Comparison of ENCODE assay signal across 8 cellular contexts in genomic region chr14:57268161-57269067, GRCh38. TPM values are rescaled to one million over a fixed set of nuclear protein-coding genes. Genes with fewer than 3 reads are reported as not detected.
DNase-seq lines count a peak whose midpoint lies in the region; TF ChIP-seq lines count a peak whose summit lies in the region.

Gene AP5M1, plus strand, starts transcription at chr14:57268971. Its CDS starts 344 bp downstream, at chr14:57269315.
Gene EXOC5, minus strand, starts transcription at chr14:57268905. Its CDS starts 257 bp downstream, at chr14:57268648.

- peaks cover 60% of the 10 kb centered on the region for H3K4me1 Mint-ChIP-seq in activated T-helper 1 cell treated with anti-CD3 and anti-CD28 coated beads, Interleukin-12 subunit alpha, Interleukin-12 subunit beta, Interleukin-2, Interleukin-4 antibody, amounts not matched to agents 30 ng/mL and 10 ng/mL and 1 ng/mL, durations not matched to agents 14 hours and 24 hours and 36 hours (ENCODE audit: low read depth)

- H3K27ac ChIP-seq in GM23248 (peak within 1 kb of the TSS; percentile 84), esophagus squamous epithelium (peak within 1 kb of the TSS; percentile 96 to 98 (median 98))

- peak within 1 kb of the TSS; percentile 90 for H3K9ac ChIP-seq in GM23248

- peak within 1 kb of the TSS; percentile 99 for H3K4me3 Mint-ChIP-seq in activated T-helper 1 cell treated with anti-CD3 and anti-CD28 coated beads, Interleukin-12 subunit alpha, Interleukin-12 subunit beta, Interleukin-2, Interleukin-4 antibody, amounts not matched to agents 30 ng/mL and 10 ng/mL and 1 ng/mL, durations not matched to agents 14 hours and 24 hours and 36 hours

- peaks cover 22% of the 10 kb centered on the region for H3K4me1 ChIP-seq in GM23248 (ENCODE audit: insufficient read depth)
- H3K4me1 ChIP-seq in esophagus squamous epithelium, result peaks cover 0 to 57% (median 15%) of the 10 kb centered on the region in 3 donors

- in situ Hi-C loops in GM23248 (cut with MboI), result no loop called here

- intact Hi-C loops in activated T-helper 1 cell treated with anti-CD3 and anti-CD28 coated beads, Interleukin-12 subunit alpha, Interleukin-12 subunit beta, Interleukin-2, Interleukin-4 antibody, amounts not matched to agents 30 ng/mL and 10 ng/mL and 1 ng/mL, durations not matched to agents 14 hours and 24 hours and 36 hours (cut with micrococcal nuclease), result loop anchor here (1.0 to 5.0 kb wide), 8 partner anchors 36 to 1894 kb away; partner anchors contain the start of genes ARID4A, NAA30, PSMA3 and TMEM260
- intact Hi-C loops in esophagus squamous epithelium (cut with DNase I), result no loop called here

- peak in 2 of 4 donors; percentile 56 to 64 for TF ChIP-seq POLR2A in esophagus squamous epithelium (IDR thresholded peaks at IDR 0.05)

- peak within 1 kb of the TSS; percentile 96 for H3K4me2 ChIP-seq in GM23248 (ENCODE audit: unreplicated experiment)

- H3K79me2 ChIP-seq in GM23248 (ENCODE audit: insufficient read depth), result peaks cover 96% of the 10 kb centered on the region

- no peaks in the 10 kb centered on the region for H3K9me2 ChIP-seq in GM23248 (ENCODE audit: insufficient read depth)

- H3K36me3 ChIP-seq in GM23248 (ENCODE audit: low read depth), result no peaks in the 10 kb centered on the region
- H3K36me3 ChIP-seq in esophagus squamous epithelium, result peaks cover 0 to 8% (median 0%) of the 10 kb centered on the region in 3 donors

- H3K27me3 Mint-ChIP-seq in activated T-helper 1 cell treated with anti-CD3 and anti-CD28 coated beads, Interleukin-12 subunit alpha, Interleukin-12 subunit beta, Interleukin-2, Interleukin-4 antibody, amounts not matched to agents 30 ng/mL and 10 ng/mL and 1 ng/mL, durations not matched to agents 14 hours and 24 hours and 36 hours (ENCODE audit: insufficient read depth), result no peaks in the 10 kb centered on the region

- peaks cover 18% of the 10 kb centered on the region for H3K36me3 Mint-ChIP-seq in activated T-helper 1 cell treated with anti-CD3 and anti-CD28 coated beads, Interleukin-12 subunit alpha, Interleukin-12 subunit beta, Interleukin-2, Interleukin-4 antibody, amounts not matched to agents 30 ng/mL and 10 ng/mL and 1 ng/mL, durations not matched to agents 14 hours and 24 hours and 36 hours (ENCODE audit: low read depth)

- peak in 1 of 6 experiments; percentile 28 for TF ChIP-seq CTCF in esophagus squamous epithelium (IDR thresholded peaks at IDR 0.05)

- H3K27me3 ChIP-seq in GM23248 (replicated peaks; ENCODE audit: insufficient read depth) (no peaks in the 10 kb centered on the region), esophagus squamous epithelium (no peaks in the 10 kb centered on the region)

- H3K27ac Mint-ChIP-seq in activated T-helper 1 cell treated with anti-CD3 and anti-CD28 coated beads, Interleukin-12 subunit alpha, Interleukin-12 subunit beta, Interleukin-2, Interleukin-4 antibody, amounts not matched to agents 30 ng/mL and 10 ng/mL and 1 ng/mL, durations not matched to agents 14 hours and 24 hours and 36 hours, result peak within 1 kb of the TSS; percentile 100

- no peaks in the 10 kb centered on the region for H3K9me3 Mint-ChIP-seq in activated T-helper 1 cell treated with anti-CD3 and anti-CD28 coated beads, Interleukin-12 subunit alpha, Interleukin-12 subunit beta, Interleukin-2, Interleukin-4 antibody, amounts not matched to agents 30 ng/mL and 10 ng/mL and 1 ng/mL, durations not matched to agents 14 hours and 24 hours and 36 hours

- H4K20me1 ChIP-seq in GM23248 (ENCODE audit: insufficient read depth), result no peaks in the 10 kb centered on the region

- peak; percentile 97 for DNase-seq in Daoy (ENCODE audit: low read depth)
- peak; percentile 96 for DNase-seq in GM23248
- DNase-seq in Kasumi-1 (lab: John Stamatoyannopoulos, UW), result peak; percentile 90 to 92
- peak; percentile 91 for DNase-seq in RPMI7951 (ENCODE audit: low read depth)
- peak; percentile 92 for DNase-seq in activated T-helper 1 cell treated with anti-CD3 and anti-CD28 coated beads, Interleukin-12 subunit alpha, Interleukin-12 subunit beta, Interleukin-2, Interleukin-4 antibody, amounts not matched to agents 30 ng/mL and 10 ng/mL and 1 ng/mL, durations not matched to agents 14 hours and 24 hours and 36 hours (ENCODE audit: low spot score)
- peak; percentile 54 for DNase-seq in esophagus squamous epithelium (lab: John Stamatoyannopoulos, UW)
- DNase-seq in myocyte (ENCODE audit: low read depth), result peak; percentile 96
- DNase-seq in stimulated activated CD8-positive, alpha-beta memory T cell treated with anti-CD3 and anti-CD28 coated beads, Interleukin-7, amount 100 ng/mL, for 48 hours (ENCODE audit: extremely low read depth in 1 of 2, low read depth in 1 of 2), result peak; percentile 82 to 87

- H2AFZ ChIP-seq in GM23248, result peak within 1 kb of the TSS; percentile 85

- peaks cover 13% of the 10 kb centered on the region for H3F3A ChIP-seq in GM23248 (ENCODE audit: insufficient read depth)

- WGBS in GM23248 (ENCODE audit: low coverage in 1 of 2, low lambda C conversion rate in 2 of 2, missing lambda C conversion rate in 2 of 2), 2 experiments, result 1% methylated on average over 74 to 76 of the region's 76 CpGs
- 0% methylated on average over 33 to 36 of the region's 76 CpGs for WGBS in esophagus squamous epithelium, 2 donors

- H3K9me3 ChIP-seq in GM23248 (ENCODE audit: low read depth), result no peaks in the 10 kb centered on the region
- H3K9me3 ChIP-seq in esophagus squamous epithelium, result no peaks in the 10 kb centered on the region

- H3K4me3 ChIP-seq in GM23248 (peak within 1 kb of the TSS; percentile 88), esophagus squamous epithelium (peak within 1 kb of the TSS; percentile 80 to 97 (median 91))

RNA-seq across cellular contexts. Expression of gene AP5M1, which starts in this region (rescaled TPM):
- total RNA-seq in Daoy (2014; rRNA removed; shearing (Covaris generic)), result 37.0 and 44.6 TPM in 2 replicates
- 25.7 and 35.6 TPM in 2 replicates for total RNA-seq in GM23248 (2014; rRNA removed; shearing (Covaris generic))
- 37.4 and 41.8 TPM in 2 replicates for polyA plus RNA-seq in GM23248 (2016; fragmentation: Nextera tagmentation; extraction: Ambion mirVana)
- total RNA-seq in RPMI7951 (2014; rRNA removed; shearing (Covaris generic)), result 27.1 and 32.1 TPM in 2 replicates
- 38.7 and 48.2 TPM in 2 replicates for total RNA-seq in activated T-helper 1 cell treated with anti-CD3 and anti-CD28 coated beads, Interleukin-12 subunit alpha, Interleukin-12 subunit beta, Interleukin-2, Interleukin-4 antibody, amounts not matched to agents 30 ng/mL and 10 ng/mL and 1 ng/mL, durations not matched to agents 14 hours and 24 hours and 36 hours
- total RNA-seq in esophagus squamous epithelium, result 10 to 100 TPM; 24.1 to 34.2 (median 31.7) TPM
- total RNA-seq in myocyte, result 26.2 and 31.7 TPM in 2 replicates
- polyA plus RNA-seq in myocyte (2012), result 13.8 TPM

RNA-seq across cellular contexts. Expression of gene EXOC5, which starts in this region (rescaled TPM):
- 80.3 and 109 TPM in 2 replicates for total RNA-seq in Daoy (2014; rRNA removed; shearing (Covaris generic))
- 58.6 and 71.5 TPM in 2 replicates for total RNA-seq in GM23248 (2014; rRNA removed; shearing (Covaris generic))
- 74.7 and 79.8 TPM in 2 replicates for polyA plus RNA-seq in GM23248 (2016; fragmentation: Nextera tagmentation; extraction: Ambion mirVana)
- total RNA-seq in RPMI7951 (2014; rRNA removed; shearing (Covaris generic)), result 43.1 and 53.6 TPM in 2 replicates
- 75.9 and 76.6 TPM in 2 replicates for total RNA-seq in activated T-helper 1 cell treated with anti-CD3 and anti-CD28 coated beads, Interleukin-12 subunit alpha, Interleukin-12 subunit beta, Interleukin-2, Interleukin-4 antibody, amounts not matched to agents 30 ng/mL and 10 ng/mL and 1 ng/mL, durations not matched to agents 14 hours and 24 hours and 36 hours
- total RNA-seq in esophagus squamous epithelium, result 10 to 100 TPM; 31.4 to 38.5 (median 38.0) TPM
- total RNA-seq in myocyte, result 77.3 and 85.4 TPM in 2 replicates
- polyA plus RNA-seq in myocyte (2012), result 30.6 TPM

Comparison
In these comparisons a context has a peak if more than half of its experiments do, and no peak if none do; other contexts are left out.
1. Peak in every context shown above with its lines: DNase-seq, H3K4me3 ChIP-seq and H3K27ac ChIP-seq.